26 cellular contexts compared by ENCODE assay signal in genomic region chr4:20509315-20509714, GRCh38.
"Had no signal": no experiment of that assay in that cellular context is flagged by ENCODE, and none has a peak within 500 bp of the region (broad histone marks: within the 10 kb centered on the region; RNA-seq: fewer than 3 reads in every experiment).

No MANE protein-coding gene starts in this region.

- H3K36me3 Mint-ChIP-seq: activated naive CD4-positive, alpha-beta T cell treated with anti-CD3 and anti-CD28 coated beads, Interleukin-2, amount 10 ng/mL, durations not matched to agents 7 days and 5 days; activated naive CD4-positive, alpha-beta T cell treated with anti-CD3 and anti-CD28 coated beads, Interleukin-2, amount 50 U/mL, for 72 hours; activated naive CD8-positive, alpha-beta T cell treated with anti-CD3 and anti-CD28 coated beads, Interleukin-2, amount 10 ng/mL, durations not matched to agents 7 days and 5 days had no signal

- H3K4me1 Mint-ChIP-seq: activated CD4-positive, alpha-beta memory T cell treated with anti-CD3 and anti-CD28 coated beads, Interleukin-2, amount 10 ng/mL, durations not matched to agents 7 days and 5 days; activated CD4-positive, alpha-beta T cell treated with anti-CD3 and anti-CD28 coated beads for 36 hours; activated CD4-positive, alpha-beta T cell treated with anti-CD3 and anti-CD28 coated beads, Interleukin-2, amount 10 ng/mL, durations not matched to agents 24 days and 14 days; activated naive CD4-positive, alpha-beta T cell treated with anti-CD3 and anti-CD28 coated beads, Interleukin-2, amount 10 ng/mL, durations not matched to agents 7 days and 5 days; activated naive CD8-positive, alpha-beta T cell treated with anti-CD3 and anti-CD28 coated beads, Interleukin-2, amount 10 ng/mL, durations not matched to agents 7 days and 5 days had no signal

- DNase-seq: activated CD4-positive, alpha-beta memory T cell treated with anti-CD3 and anti-CD28 coated beads, Interleukin-2, amount 10 ng/mL, durations not matched to agents 7 days and 5 days; activated CD4-positive, alpha-beta T cell treated with anti-CD3 and anti-CD28 coated beads for 36 hours; activated CD4-positive, alpha-beta T cell treated with anti-CD3 and anti-CD28 coated beads, Interleukin-2, amount 10 ng/mL, durations not matched to agents 24 days and 14 days; activated CD4-positive, CD25-positive, alpha-beta regulatory T cell; activated CD4-positive, CD25-positive, alpha-beta regulatory T cell treated with anti-CD3 and anti-CD28 coated beads, Interleukin-2, amount 50 U/mL, for 72 hours; activated CD8-positive, alpha-beta memory T cell treated with anti-CD3 and anti-CD28 coated beads, Interleukin-2, amount 50 U/mL, for 48 hours; activated gamma-delta T cell; activated naive CD4-positive, alpha-beta T cell; activated naive CD4-positive, alpha-beta T cell treated with anti-CD3 and anti-CD28 coated beads, Interleukin-2, amount 10 ng/mL, durations not matched to agents 7 days and 5 days; activated naive CD8-positive, alpha-beta T cell treated with anti-CD3 and anti-CD28 coated beads, Interleukin-2, amount 10 ng/mL, durations not matched to agents 7 days and 5 days; activated T-cell treated with anti-CD3 and anti-CD28 coated beads for 4 hours; activated T-cell treated with anti-CD3 and anti-CD28 coated beads, Interleukin-2, amount 50 U/mL, for 24 hours; activated T-cell treated with anti-CD3 and anti-CD28 coated beads, Interleukin-2, amount 50 U/mL, for 72 hours; brain microvascular endothelial cell; caudate nucleus; cortex of kidney; dermis blood vessel endothelial cell; effector CD4-positive, alpha-beta T cell; effector memory CD8-positive, alpha-beta T cell; erythroblast; foreskin keratinocyte; gastrocnemius medialis; glutamatergic neuron; heart right ventricle; T-helper 2 cell had no signal

- H3K27me3 Mint-ChIP-seq: activated CD4-positive, alpha-beta memory T cell treated with anti-CD3 and anti-CD28 coated beads, Interleukin-2, amount 10 ng/mL, durations not matched to agents 7 days and 5 days; activated CD4-positive, alpha-beta T cell treated with anti-CD3 and anti-CD28 coated beads for 36 hours; activated CD4-positive, alpha-beta T cell treated with anti-CD3 and anti-CD28 coated beads, Interleukin-2, amount 10 ng/mL, durations not matched to agents 24 days and 14 days; activated naive CD4-positive, alpha-beta T cell treated with anti-CD3 and anti-CD28 coated beads, Interleukin-2, amount 10 ng/mL, durations not matched to agents 7 days and 5 days; activated naive CD8-positive, alpha-beta T cell treated with anti-CD3 and anti-CD28 coated beads, Interleukin-2, amount 10 ng/mL, durations not matched to agents 7 days and 5 days; activated T-cell treated with anti-CD3 and anti-CD28 coated beads, Interleukin-2, amount 50 U/mL, for 24 hours; effector memory CD8-positive, alpha-beta T cell had no signal

- H3K9me3 Mint-ChIP-seq: activated CD4-positive, alpha-beta memory T cell treated with anti-CD3 and anti-CD28 coated beads, Interleukin-2, amount 10 ng/mL, durations not matched to agents 7 days and 5 days; activated CD4-positive, alpha-beta T cell treated with anti-CD3 and anti-CD28 coated beads, Interleukin-2, amount 10 ng/mL, durations not matched to agents 24 days and 14 days; activated naive CD4-positive, alpha-beta T cell treated with anti-CD3 and anti-CD28 coated beads, Interleukin-2, amount 10 ng/mL, durations not matched to agents 7 days and 5 days; activated naive CD4-positive, alpha-beta T cell treated with anti-CD3 and anti-CD28 coated beads, Interleukin-2, amount 50 U/mL, for 72 hours; activated naive CD8-positive, alpha-beta T cell treated with anti-CD3 and anti-CD28 coated beads, Interleukin-2, amount 10 ng/mL, durations not matched to agents 7 days and 5 days; activated T-cell treated with anti-CD3 and anti-CD28 coated beads, Interleukin-2, amount 50 U/mL, for 24 hours; activated T-cell treated with anti-CD3 and anti-CD28 coated beads, Interleukin-2, amount 50 U/mL, for 72 hours had no signal

- ATAC-seq: activated CD4-positive, alpha-beta T cell treated with anti-CD3 and anti-CD28 coated beads for 36 hours; activated naive CD4-positive, alpha-beta T cell treated with anti-CD3 and anti-CD28 coated beads, Interleukin-2, amount 50 U/mL, for 72 hours; activated T-cell treated with anti-CD3 and anti-CD28 coated beads, Interleukin-2, amount 50 U/mL, for 72 hours; effector memory CD8-positive, alpha-beta T cell; foreskin keratinocyte; gastrocnemius medialis had no signal

- H3K4me3 Mint-ChIP-seq: activated CD4-positive, alpha-beta memory T cell treated with anti-CD3 and anti-CD28 coated beads, Interleukin-2, amount 10 ng/mL, durations not matched to agents 7 days and 5 days; activated CD4-positive, alpha-beta T cell treated with anti-CD3 and anti-CD28 coated beads for 36 hours; activated CD4-positive, alpha-beta T cell treated with anti-CD3 and anti-CD28 coated beads, Interleukin-2, amount 10 ng/mL, durations not matched to agents 24 days and 14 days; activated naive CD4-positive, alpha-beta T cell treated with anti-CD3 and anti-CD28 coated beads, Interleukin-2, amount 10 ng/mL, durations not matched to agents 7 days and 5 days; activated naive CD8-positive, alpha-beta T cell treated with anti-CD3 and anti-CD28 coated beads, Interleukin-2, amount 10 ng/mL, durations not matched to agents 7 days and 5 days; activated T-cell treated with anti-CD3 and anti-CD28 coated beads, Interleukin-2, amount 50 U/mL, for 24 hours; activated T-cell treated with anti-CD3 and anti-CD28 coated beads, Interleukin-2, amount 50 U/mL, for 72 hours; effector memory CD8-positive, alpha-beta T cell had no signal

- H3K27ac Mint-ChIP-seq: activated CD4-positive, alpha-beta memory T cell treated with anti-CD3 and anti-CD28 coated beads, Interleukin-2, amount 10 ng/mL, durations not matched to agents 7 days and 5 days; activated CD4-positive, alpha-beta T cell treated with anti-CD3 and anti-CD28 coated beads for 36 hours; activated CD4-positive, alpha-beta T cell treated with anti-CD3 and anti-CD28 coated beads, Interleukin-2, amount 10 ng/mL, durations not matched to agents 24 days and 14 days; activated naive CD4-positive, alpha-beta T cell treated with anti-CD3 and anti-CD28 coated beads, Interleukin-2, amount 10 ng/mL, durations not matched to agents 7 days and 5 days; activated naive CD4-positive, alpha-beta T cell treated with anti-CD3 and anti-CD28 coated beads, Interleukin-2, amount 50 U/mL, for 72 hours; activated naive CD8-positive, alpha-beta T cell treated with anti-CD3 and anti-CD28 coated beads, Interleukin-2, amount 10 ng/mL, durations not matched to agents 7 days and 5 days; activated T-cell treated with anti-CD3 and anti-CD28 coated beads, Interleukin-2, amount 50 U/mL, for 24 hours; activated T-cell treated with anti-CD3 and anti-CD28 coated beads, Interleukin-2, amount 50 U/mL, for 72 hours; effector memory CD8-positive, alpha-beta T cell had no signal
